8 cellular contexts compared by ENCODE assay signal in genomic region chr1:39491146-39491921, GRCh38. TPM values are rescaled to one million over a fixed set of nuclear protein-coding genes. Genes with fewer than 3 reads are reported as not detected.
DNase-seq lines count a peak whose midpoint lies in the region; ATAC-seq and TF ChIP-seq lines count a peak whose summit lies in the region.

Gene BMP8A, plus strand, starts transcription at chr1:39491636. Its CDS starts 356 bp downstream, at chr1:39491992.

- no peaks in the 10 kb centered on the region for H3K9me3 Mint-ChIP-seq in activated CD8-positive, alpha-beta T cell treated with anti-CD3 and anti-CD28 coated beads for 36 hours
- H3K9me3 Mint-ChIP-seq in effector memory CD8-positive, alpha-beta T cell: no peaks in the 10 kb centered on the region
- H3K9me3 Mint-ChIP-seq in naive thymus-derived CD4-positive, alpha-beta T cell: no peaks in the 10 kb centered on the region
- no peaks in the 10 kb centered on the region for H3K9me3 Mint-ChIP-seq in stimulated activated naive B cell treated with anti-CD40 and anti-IgM and Interleukin-4, amounts not matched to agents 10 μg/mL and 1 μg/mL and 100 μg/mL, for 72 hours

- H3K27me3 ChIP-seq in naive thymus-derived CD4-positive, alpha-beta T cell (ENCODE audit: control insufficient read depth in 2 of 2, insufficient read depth in 2 of 2, low read length in 2 of 2): no peaks in the 10 kb centered on the region

- intact Hi-C loops in activated CD8-positive, alpha-beta T cell treated with anti-CD3 and anti-CD28 coated beads for 36 hours (cut with micrococcal nuclease): no loop called here
- intact Hi-C loops in naive thymus-derived CD4-positive, alpha-beta T cell (cut with micrococcal nuclease): loop anchor here in 1 of 2 donors (2.0 kb wide), 1 partner anchor 85 kb away; the partner anchor contains the start of gene PABPC4

- no peaks in the 10 kb centered on the region for H3K9me3 ChIP-seq in naive thymus-derived CD4-positive, alpha-beta T cell (ENCODE audit: control insufficient read depth in 2 of 3, low read length in 3 of 3)

- H3K27ac ChIP-seq in naive thymus-derived CD4-positive, alpha-beta T cell (ENCODE audit: low read depth, low read length): no peak within 1 kb of the TSS

- CTCF ChIA-PET in activated CD8-positive, alpha-beta T cell treated with anti-CD3 and anti-CD28 coated beads for 36 hours (lab: Charles Lee): interaction anchor here (1.1 kb wide), 1 partner anchor 47 kb away, joined by 3 read pairs; no protein-coding TSS in a partner anchor
- CTCF ChIA-PET in naive thymus-derived CD4-positive, alpha-beta T cell (lab: Charles Lee): interaction anchor here (1.2 kb wide), 1 partner anchor 47 kb away, joined by 5 read pairs; no protein-coding TSS in a partner anchor

- peak within 1 kb of the TSS; percentile 52 for H3K4me3 Mint-ChIP-seq in activated CD8-positive, alpha-beta T cell treated with anti-CD3 and anti-CD28 coated beads for 36 hours
- peak within 1 kb of the TSS; percentile 73 to 76 for H3K4me3 Mint-ChIP-seq in effector memory CD8-positive, alpha-beta T cell
- peak within 1 kb of the TSS; percentile 61 to 84 (median 70) for H3K4me3 Mint-ChIP-seq in naive thymus-derived CD4-positive, alpha-beta T cell
- H3K4me3 Mint-ChIP-seq in stimulated activated naive B cell treated with anti-CD40 and anti-IgM and Interleukin-4, amounts not matched to agents 10 μg/mL and 1 μg/mL and 100 μg/mL, for 72 hours: peak within 1 kb of the TSS; percentile 74 to 78

- peak; percentile 24 to 73 for DNase-seq in NCI-H524 (lab: John Stamatoyannopoulos, UW)
- no peak for DNase-seq in NCI-H524 treated with DMSO at 0.1 percent for 48 hours (lab: John Stamatoyannopoulos, UW)
- DNase-seq in NCI-H446 treated with DMSO at 0.1 percent for 48 hours (lab: John Stamatoyannopoulos, UW): peak; percentile 14
- DNase-seq in activated CD8-positive, alpha-beta T cell treated with anti-CD3 and anti-CD28 coated beads for 36 hours: peak; percentile 74
- DNase-seq in effector memory CD8-positive, alpha-beta T cell: peak; percentile 59 to 72 (median 69)
- peak; percentile 56 to 81 (median 71) for DNase-seq in naive thymus-derived CD4-positive, alpha-beta T cell
- DNase-seq in stimulated activated naive B cell treated with anti-CD40 and anti-IgM and Interleukin-4, amounts not matched to agents 10 μg/mL and 1 μg/mL and 100 μg/mL, for 72 hours: peak; percentile 52

- no peak within 1 kb of the TSS for H3K27ac Mint-ChIP-seq in activated CD8-positive, alpha-beta T cell treated with anti-CD3 and anti-CD28 coated beads for 36 hours
- H3K27ac Mint-ChIP-seq in effector memory CD8-positive, alpha-beta T cell: peak within 1 kb of the TSS in 1 of 2 donors; percentile 33
- H3K27ac Mint-ChIP-seq in naive thymus-derived CD4-positive, alpha-beta T cell: peak within 1 kb of the TSS in 4 of 9 donors; percentile 23 to 62 (median 40)
- H3K27ac Mint-ChIP-seq in stimulated activated naive B cell treated with anti-CD40 and anti-IgM and Interleukin-4, amounts not matched to agents 10 μg/mL and 1 μg/mL and 100 μg/mL, for 72 hours: peak within 1 kb of the TSS; percentile 95

- peaks cover 3% of the 10 kb centered on the region for H3K36me3 Mint-ChIP-seq in activated CD8-positive, alpha-beta T cell treated with anti-CD3 and anti-CD28 coated beads for 36 hours (ENCODE audit: low read depth)
- peaks cover 30% of the 10 kb centered on the region for H3K36me3 Mint-ChIP-seq in effector memory CD8-positive, alpha-beta T cell (ENCODE audit: insufficient read depth)
- H3K36me3 Mint-ChIP-seq in naive thymus-derived CD4-positive, alpha-beta T cell: peaks cover 0 to 4% (median 3%) of the 10 kb centered on the region in 5 donors
- H3K36me3 Mint-ChIP-seq in stimulated activated naive B cell treated with anti-CD40 and anti-IgM and Interleukin-4, amounts not matched to agents 10 μg/mL and 1 μg/mL and 100 μg/mL, for 72 hours: peaks cover 0 to 10% of the 10 kb centered on the region in 2 donors

- peaks cover 7% of the 10 kb centered on the region for H3K4me1 Mint-ChIP-seq in activated CD8-positive, alpha-beta T cell treated with anti-CD3 and anti-CD28 coated beads for 36 hours (ENCODE audit: low read depth)
- peaks cover 8% of the 10 kb centered on the region in 2 donors for H3K4me1 Mint-ChIP-seq in effector memory CD8-positive, alpha-beta T cell (ENCODE audit: low read depth in 2 of 2)
- H3K4me1 Mint-ChIP-seq in naive thymus-derived CD4-positive, alpha-beta T cell: peaks cover 0 to 6% (median 3%) of the 10 kb centered on the region in 7 donors
- peaks cover 3 to 26% of the 10 kb centered on the region in 2 donors for H3K4me1 Mint-ChIP-seq in stimulated activated naive B cell treated with anti-CD40 and anti-IgM and Interleukin-4, amounts not matched to agents 10 μg/mL and 1 μg/mL and 100 μg/mL, for 72 hours

- no peaks in the 10 kb centered on the region for H3K4me1 ChIP-seq in naive thymus-derived CD4-positive, alpha-beta T cell (ENCODE audit: control insufficient read depth in 2 of 2, insufficient read depth in 2 of 2, low read length in 2 of 2)

- peak within 1 kb of the TSS; percentile 39 for H3K4me3 ChIP-seq in naive thymus-derived CD4-positive, alpha-beta T cell (ENCODE audit: low read length)

- TF ChIP-seq CTCF in activated CD8-positive, alpha-beta T cell treated with anti-CD3 and anti-CD28 coated beads for 36 hours (IDR thresholded peaks at IDR 0.05): no peak

- peaks cover 0 to 10% (median 4%) of the 10 kb centered on the region in 3 experiments for H3K36me3 ChIP-seq in naive thymus-derived CD4-positive, alpha-beta T cell (ENCODE audit: control insufficient read depth in 2 of 3, insufficient read depth in 3 of 3, low read length in 3 of 3)

- POLR2A ChIA-PET in activated CD8-positive, alpha-beta T cell treated with anti-CD3 and anti-CD28 coated beads for 36 hours (lab: Charles Lee): no interaction called here
- POLR2A ChIA-PET in naive thymus-derived CD4-positive, alpha-beta T cell (lab: Charles Lee): interaction anchor here (1.2 kb wide), 1 partner anchor 9 kb away, joined by 3 read pairs; no protein-coding TSS in a partner anchor

- peaks cover 29% of the 10 kb centered on the region for H3K27me3 Mint-ChIP-seq in activated CD8-positive, alpha-beta T cell treated with anti-CD3 and anti-CD28 coated beads for 36 hours
- H3K27me3 Mint-ChIP-seq in effector memory CD8-positive, alpha-beta T cell: peaks cover 20 to 26% of the 10 kb centered on the region in 2 donors
- H3K27me3 Mint-ChIP-seq in naive thymus-derived CD4-positive, alpha-beta T cell: peaks cover 15 to 36% (median 20%) of the 10 kb centered on the region in 5 donors
- H3K27me3 Mint-ChIP-seq in stimulated activated naive B cell treated with anti-CD40 and anti-IgM and Interleukin-4, amounts not matched to agents 10 μg/mL and 1 μg/mL and 100 μg/mL, for 72 hours: peaks cover 25 to 29% of the 10 kb centered on the region in 2 donors

- ATAC-seq in HG02973 (IDR thresholded peaks at IDR 0.05; ENCODE audit: unreplicated experiment): peak; percentile 75
- peak; percentile 89 for ATAC-seq in activated CD8-positive, alpha-beta T cell treated with anti-CD3 and anti-CD28 coated beads for 36 hours
- peak; percentile 87 for ATAC-seq in effector memory CD8-positive, alpha-beta T cell (replicated peaks)
- ATAC-seq in naive thymus-derived CD4-positive, alpha-beta T cell: peak; percentile 94
- ATAC-seq in stimulated activated naive B cell treated with anti-CD40 and anti-IgM and Interleukin-4, amounts not matched to agents 10 μg/mL and 1 μg/mL and 100 μg/mL, for 72 hours (replicated peaks): peak; percentile 81 to 88

RNA-seq across cellular contexts. Expression of gene BMP8A, which starts in this region (rescaled TPM):
- under 1 TPM; 0.22 to 0.36 TPM for total RNA-seq in activated CD8-positive, alpha-beta T cell treated with anti-CD3 and anti-CD28 coated beads for 36 hours
- under 1 TPM in 1 of 5 experiments, not detected in 4; 0.19 TPM for total RNA-seq in naive thymus-derived CD4-positive, alpha-beta T cell
- under 1 TPM in 1 of 2 donors, not detected in 1; 0.12 TPM for polyA plus RNA-seq in naive thymus-derived CD4-positive, alpha-beta T cell

Comparison
In these comparisons a context has a peak if more than half of its experiments do, and no peak if none do; other contexts are left out.
1. Peak in DNase-seq and ATAC-seq in activated CD8-positive, alpha-beta T cell treated with anti-CD3 and anti-CD28 coated beads for 36 hours; RNA of the gene not detected or under 1 TPM.
2. Peak in DNase-seq, ATAC-seq and H3K4me3 ChIP-seq in naive thymus-derived CD4-positive, alpha-beta T cell; RNA of the gene not detected or under 1 TPM.